Comparison of ENCODE assay signal across 17 cellular contexts in the genomic region with DNA sequence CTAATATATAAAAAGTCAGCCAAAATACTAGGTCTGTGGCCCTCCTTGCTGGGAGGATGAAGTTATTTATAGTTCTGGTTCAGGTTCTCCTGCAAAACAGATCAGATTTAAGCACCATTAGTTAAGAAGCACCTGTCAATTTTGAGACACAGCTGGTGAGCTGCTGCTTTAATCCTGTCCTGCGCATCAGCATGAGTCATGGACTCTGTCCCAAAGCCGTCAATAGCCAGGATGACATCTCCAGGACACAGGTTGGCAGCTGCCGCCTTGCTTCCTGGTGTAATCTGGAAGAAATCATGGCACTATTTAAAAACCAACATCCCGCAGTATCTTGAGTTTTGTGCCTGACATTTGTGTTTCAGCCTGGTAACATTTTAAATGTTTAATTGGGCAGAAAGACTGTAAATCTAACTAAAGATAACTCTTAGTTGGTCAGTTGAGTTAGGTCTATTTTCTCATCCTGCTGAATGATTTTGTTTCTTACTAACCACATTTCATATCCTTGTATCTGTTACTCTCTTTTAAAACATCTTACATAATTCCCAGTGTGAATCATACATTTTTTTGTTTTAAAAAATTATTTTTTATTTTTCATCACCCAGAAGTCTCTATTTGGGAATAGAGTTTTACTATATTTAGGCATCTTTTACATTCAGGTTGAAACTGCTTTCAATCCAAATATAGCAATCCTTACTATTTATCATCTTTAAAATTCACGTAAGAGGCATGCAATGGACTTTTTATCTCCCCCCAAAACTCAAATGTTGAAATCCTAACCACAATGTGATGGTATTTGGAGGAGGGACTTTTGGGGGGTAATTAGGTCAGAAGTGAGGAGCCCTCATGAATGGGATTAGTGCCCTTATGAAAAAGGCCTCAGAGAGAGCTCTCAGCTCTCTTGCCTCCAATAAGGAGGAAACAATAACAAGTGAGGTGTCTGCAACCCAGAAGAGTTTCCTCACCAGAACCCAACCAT. TPM values are rescaled to one million over a fixed set of nuclear protein-coding genes. Genes with fewer than 3 reads are reported as not detected.
DNase-seq lines count a peak whose midpoint lies in the region; ATAC-seq and TF ChIP-seq lines count a peak whose summit lies in the region.
"Had no signal": no experiment of that assay in that cellular context is flagged by ENCODE, and none has a peak within 500 bp of the region (broad histone marks: within the 10 kb centered on the region; RNA-seq: fewer than 3 reads in every experiment).

No MANE protein-coding gene starts in this region.

- no peaks in the 10 kb centered on the region for H3K4me1 ChIP-seq in foreskin keratinocyte
- peaks cover 38% of the 10 kb centered on the region for H3K4me1 ChIP-seq in psoas muscle

- no peak overlapping the region for H3K27ac ChIP-seq in foreskin keratinocyte
- peak overlapping the region; percentile 99 for H3K27ac ChIP-seq in psoas muscle
- H3K27ac ChIP-seq: HL-60 had no signal

- H3K27me3 ChIP-seq in foreskin keratinocyte (peaks cover 60% of the 10 kb centered on the region), psoas muscle (ENCODE audit: insufficient read depth in 3 of 3, low read length in 2 of 3) (no peaks in the 10 kb centered on the region)

- peak; percentile 82 for DNase-seq in DMS53 treated with DMSO at 0.1 percent for 48 hours (lab: John Stamatoyannopoulos, UW; ENCODE audit: unreplicated experiment)
- peak; percentile 24 for DNase-seq in RKO (ENCODE audit: low spot score)
- no peak for DNase-seq in foreskin keratinocyte
- DNase-seq in psoas muscle: peak; percentile 66 to 85
- no peak for DNase-seq in NCI-H2107 (lab: John Stamatoyannopoulos, UW)
- no peak for DNase-seq in NCI-H1930 (lab: John Stamatoyannopoulos, UW)
- DNase-seq in activated CD4-positive, alpha-beta T cell treated with anti-CD3 and anti-CD28 coated beads, Interleukin-2, amount 50 U/mL, for 1 hour: no peak
- DNase-seq: activated CD8-positive, alpha-beta T cell treated with anti-CD3 and anti-CD28 coated beads for 36 hours; endodermal cell; foreskin fibroblast; KG1; NCI-H1436; NCI-H446 treated with DMSO at 0.1 percent for 48 hours; OCI-M1 had no signal

- ATAC-seq in foreskin keratinocyte (peak; percentile 36), psoas muscle (peak; percentile 80 to 90 (median 89)), GM19351 (IDR thresholded peaks at IDR 0.05; ENCODE audit: unreplicated experiment) (no peak)
- ATAC-seq: activated CD8-positive, alpha-beta T cell treated with anti-CD3 and anti-CD28 coated beads for 36 hours; natural killer cell treated with Interleukin-12 subunit alpha and Interleukin-12 subunit beta and Interleukin-15 and Interleukin-18, amount 100 ng/mL, for 72 hours had no signal

- WGBS in psoas muscle, 3 donors: 22 to 39% (median 23%) methylated on average over 5 of the region's 5 CpGs

- no peaks in the 10 kb centered on the region for H3K9me3 ChIP-seq in psoas muscle

- peaks cover 0 to 62% of the 10 kb centered on the region in 2 donors for H3K36me3 ChIP-seq in psoas muscle (ENCODE audit: insufficient read depth in 1 of 2, low read depth in 1 of 2)

- peak overlapping the region; percentile 23 for H3K4me3 ChIP-seq in psoas muscle

- intact Hi-C loops in psoas muscle (cut with DNase I): no loop called here

- TF ChIP-seq CTCF in foreskin keratinocyte (conservative IDR thresholded peaks at IDR 0.05) (no peak), psoas muscle (IDR thresholded peaks at IDR 0.05) (no peak)

RNA-seq across cellular contexts. Expression of a gene that starts 10.1 kb away (rescaled TPM):
- total RNA-seq in foreskin keratinocyte (not detected in 2 replicates), psoas muscle (1,000 to 10,000 TPM; 2,718 to 5,341 (median 3,828) TPM)
- polyA plus RNA-seq in foreskin keratinocyte (0.10 TPM in 1 of 2 replicates, not detected in the other), psoas muscle (1,000 to 10,000 TPM in 2 of 3 donors, 100 to 1,000 TPM in 1; 703 to 2,553 (median 1,460) TPM)
- total RNA-seq: activated CD8-positive, alpha-beta T cell treated with anti-CD3 and anti-CD28 coated beads for 36 hours; natural killer cell treated with Interleukin-12 subunit alpha and Interleukin-12 subunit beta and Interleukin-15 and Interleukin-18, amount 100 ng/mL, for 72 hours had no signal

RNA-seq across cellular contexts. Expression of a gene that starts 53.6 kb away (rescaled TPM):
- total RNA-seq in foreskin keratinocyte (0.04 and 0.10 TPM in 2 replicates), psoas muscle (1 to 10 TPM in 2 of 4 donors, under 1 TPM in 2; 0.54 to 7.0 (median 3.2) TPM)
- polyA plus RNA-seq in foreskin keratinocyte (0.02 TPM in 1 of 2 replicates, not detected in the other), psoas muscle (1 to 10 TPM in 1 of 3 donors, under 1 TPM in 2; 0.07 to 5.9 (median 0.65) TPM)
- total RNA-seq: natural killer cell treated with Interleukin-12 subunit alpha and Interleukin-12 subunit beta and Interleukin-15 and Interleukin-18, amount 100 ng/mL, for 72 hours had no signal

Comparison
In these comparisons a context has a peak if more than half of its experiments do, and no peak if none do; other contexts are left out.
1. DNase-seq: peak in DMS53 treated with DMSO at 0.1 percent for 48 hours (single experiment), RKO (single experiment) and psoas muscle (2 of 2); none in foreskin keratinocyte (0 of 2), NCI-H2107 (single experiment), NCI-H1930 (0 of 2) and activated CD4-positive, alpha-beta T cell treated with anti-CD3 and anti-CD28 coated beads, Interleukin-2, amount 50 U/mL, for 1 hour (single experiment).
2. RNA of a gene that starts 10.1 kb away (total RNA-seq): 2,718 to 5,341 TPM in psoas muscle; not detected in foreskin keratinocyte; every median in the first group is over 1,000 times any median in the second.